Comparison of ENCODE assay signal across 8 cellular contexts in genomic region chr18:46250084-46250811, GRCh38.
DNase-seq lines count a peak whose midpoint lies in the region; ATAC-seq and TF ChIP-seq lines count a peak whose summit lies in the region.

No MANE protein-coding gene starts in this region.

- H3K36me3 ChIP-seq in right atrium auricular region: no peaks in the 10 kb centered on the region

- ATAC-seq in GM18873 (IDR thresholded peaks at IDR 0.05; ENCODE audit: low FRiP score, unreplicated experiment) (peak; percentile 98), HG03095 (IDR thresholded peaks at IDR 0.05; ENCODE audit: unreplicated experiment) (peak; percentile 97)

- POLR2A ChIA-PET in AG04450 (lab: Yijun Ruan, JAX): interaction anchor here (0.6 to 1.4 kb wide), 4 partner anchors 10 to 127 kb away, joined by 3 to 6 read pairs (median 4); no protein-coding TSS in a partner anchor

- H3K9me3 ChIP-seq in AG04450 (ENCODE audit: control insufficient read depth, insufficient read depth, low read length) (no peaks in the 10 kb centered on the region), right atrium auricular region (no peaks in the 10 kb centered on the region)

- TF ChIP-seq CTCF in AG04450 (IDR thresholded peaks at IDR 0.05; ENCODE audit: low read depth, low read length) (no peak), right atrium auricular region (IDR thresholded peaks at IDR 0.05) (no peak)

- CTCF ChIA-PET in AG04450 (lab: Charles Lee): interaction anchor here (0.7 to 2.0 kb wide), 5 partner anchors 10 to 408 kb away, joined by 3 to 15 read pairs (median 4); a partner anchor contains a TSS

- H3K27me3 ChIP-seq in AG04450 (ENCODE audit: control insufficient read depth, insufficient read depth, low read length) (no peaks in the 10 kb centered on the region), right atrium auricular region (no peaks in the 10 kb centered on the region)

- H3K4me3 ChIP-seq in AG04450 (ENCODE audit: low read depth, low read length) (peak overlapping the region; percentile 7; the same call in 1 of the 2 replicates), right atrium auricular region (no peak overlapping the region)

- H3K4me1 ChIP-seq in right atrium auricular region: peaks cover 0 to 16% of the 10 kb centered on the region in 2 donors

- DNase-seq in AG04450 (ENCODE audit: low read depth, low spot score) (peak; percentile 65), NOMO-1 treated with DMSO at 0.1 percent for 48 hours (lab: John Stamatoyannopoulos, UW; ENCODE audit: unreplicated experiment) (peak; percentile 87), right atrium auricular region (ENCODE audit: low spot score) (no peak), D341Med (ENCODE audit: low spot score) (no peak)
- peak; percentile 38 for DNase-seq in activated naive CD4-positive, alpha-beta T cell treated with Interleukin-2 at 50 U/mL for 16 hours
- peak; percentile 11 to 62 (median 19) for DNase-seq in stimulated activated CD4-positive, alpha-beta T cell treated with anti-CD3 and anti-CD28 coated beads, Interleukin-12 subunit alpha, Interleukin-12 subunit beta, amount 100 ng/mL, for 48 hours (ENCODE audit: low read depth in 2 of 3, low spot score in 1 of 3)

- H3K27ac ChIP-seq in AG04450 (ENCODE audit: low read depth, low read length) (peak overlapping the region; percentile 49), right atrium auricular region (peak overlapping the region; percentile 10 to 28)

Comparison
In these comparisons a context has a peak if more than half of its experiments do, and no peak if none do; other contexts are left out.
1. DNase-seq: peak in AG04450 (single experiment), NOMO-1 treated with DMSO at 0.1 percent for 48 hours (single experiment), activated naive CD4-positive, alpha-beta T cell treated with Interleukin-2 at 50 U/mL for 16 hours (single experiment) and stimulated activated CD4-positive, alpha-beta T cell treated with anti-CD3 and anti-CD28 coated beads, Interleukin-12 subunit alpha, Interleukin-12 subunit beta, amount 100 ng/mL, for 48 hours (3 of 3); none in right atrium auricular region (single experiment) and D341Med (single experiment).